2 cellular contexts compared by ENCODE assay signal in genomic region chr2:100237770-100238169, GRCh38.
TF ChIP-seq lines count a peak whose summit lies in the region.

No MANE protein-coding gene starts in this region.

TF ChIP-seq in SK-N-SH, 30 proteins besides CTCF, POLR2A, EP300 and RAD21 (continued from another document):
- no peak for TF ChIP-seq CHD2 (IDR thresholded peaks at IDR 0.05; ENCODE audit: low read length, partially characterized antibody)
- no peak for TF ChIP-seq SIN3A (IDR thresholded peaks at IDR 0.05; ENCODE audit: borderline replicate concordance, low read depth, low read length)
- no peak for TF ChIP-seq MXI1 (IDR thresholded peaks at IDR 0.05; ENCODE audit: low read depth, low read length)

TF ChIP-seq in SK-N-SH treated with all-trans-retinoic acid at 6 μM for 48 hours, 23 proteins besides CTCF, POLR2A, EP300 and RAD21 (continued from another document):
- no peak for TF ChIP-seq PATZ1 (CRISPR knock-in tag; IDR thresholded peaks at IDR 0.05; ENCODE audit: borderline replicate concordance)
- TF ChIP-seq ARNTL (CRISPR knock-in tag; IDR thresholded peaks at IDR 0.05; ENCODE audit: borderline replicate concordance, low read depth), result no peak
- TF ChIP-seq TSHZ2 (CRISPR knock-in tag; IDR thresholded peaks at IDR 0.05), result no peak
- no peak for TF ChIP-seq ZFP3 (CRISPR knock-in tag; IDR thresholded peaks at IDR 0.05)
- TF ChIP-seq OSR1 (CRISPR knock-in tag; IDR thresholded peaks at IDR 0.05), result no peak
- TF ChIP-seq TCF4 (CRISPR knock-in tag; IDR thresholded peaks at IDR 0.05; ENCODE audit: borderline replicate concordance), result no peak
- no peak for TF ChIP-seq ISL1 (CRISPR knock-in tag; IDR thresholded peaks at IDR 0.05)
- no peak for TF ChIP-seq ZFP30 (CRISPR knock-in tag; IDR thresholded peaks at IDR 0.05)
- TF ChIP-seq SNAI2 (CRISPR knock-in tag; IDR thresholded peaks at IDR 0.05), result no peak
